ENCODE assay signal across 1 cellular context in genomic region chr1:151254217-151255213, GRCh38.
A peak's percentile ranks its signal among the peaks of the same experiment; 100 is the strongest.
TF ChIP-seq lines count a peak whose summit lies in the region.

Gene PSMD4, plus strand, starts transcription at chr1:151254734. Its CDS starts 49 bp downstream, at chr1:151254783.

TF ChIP-seq in K562, 482 proteins besides CTCF, POLR2A, EP300 and RAD21 (continued from another document and continues in another):
- TF ChIP-seq, protein P1, sequence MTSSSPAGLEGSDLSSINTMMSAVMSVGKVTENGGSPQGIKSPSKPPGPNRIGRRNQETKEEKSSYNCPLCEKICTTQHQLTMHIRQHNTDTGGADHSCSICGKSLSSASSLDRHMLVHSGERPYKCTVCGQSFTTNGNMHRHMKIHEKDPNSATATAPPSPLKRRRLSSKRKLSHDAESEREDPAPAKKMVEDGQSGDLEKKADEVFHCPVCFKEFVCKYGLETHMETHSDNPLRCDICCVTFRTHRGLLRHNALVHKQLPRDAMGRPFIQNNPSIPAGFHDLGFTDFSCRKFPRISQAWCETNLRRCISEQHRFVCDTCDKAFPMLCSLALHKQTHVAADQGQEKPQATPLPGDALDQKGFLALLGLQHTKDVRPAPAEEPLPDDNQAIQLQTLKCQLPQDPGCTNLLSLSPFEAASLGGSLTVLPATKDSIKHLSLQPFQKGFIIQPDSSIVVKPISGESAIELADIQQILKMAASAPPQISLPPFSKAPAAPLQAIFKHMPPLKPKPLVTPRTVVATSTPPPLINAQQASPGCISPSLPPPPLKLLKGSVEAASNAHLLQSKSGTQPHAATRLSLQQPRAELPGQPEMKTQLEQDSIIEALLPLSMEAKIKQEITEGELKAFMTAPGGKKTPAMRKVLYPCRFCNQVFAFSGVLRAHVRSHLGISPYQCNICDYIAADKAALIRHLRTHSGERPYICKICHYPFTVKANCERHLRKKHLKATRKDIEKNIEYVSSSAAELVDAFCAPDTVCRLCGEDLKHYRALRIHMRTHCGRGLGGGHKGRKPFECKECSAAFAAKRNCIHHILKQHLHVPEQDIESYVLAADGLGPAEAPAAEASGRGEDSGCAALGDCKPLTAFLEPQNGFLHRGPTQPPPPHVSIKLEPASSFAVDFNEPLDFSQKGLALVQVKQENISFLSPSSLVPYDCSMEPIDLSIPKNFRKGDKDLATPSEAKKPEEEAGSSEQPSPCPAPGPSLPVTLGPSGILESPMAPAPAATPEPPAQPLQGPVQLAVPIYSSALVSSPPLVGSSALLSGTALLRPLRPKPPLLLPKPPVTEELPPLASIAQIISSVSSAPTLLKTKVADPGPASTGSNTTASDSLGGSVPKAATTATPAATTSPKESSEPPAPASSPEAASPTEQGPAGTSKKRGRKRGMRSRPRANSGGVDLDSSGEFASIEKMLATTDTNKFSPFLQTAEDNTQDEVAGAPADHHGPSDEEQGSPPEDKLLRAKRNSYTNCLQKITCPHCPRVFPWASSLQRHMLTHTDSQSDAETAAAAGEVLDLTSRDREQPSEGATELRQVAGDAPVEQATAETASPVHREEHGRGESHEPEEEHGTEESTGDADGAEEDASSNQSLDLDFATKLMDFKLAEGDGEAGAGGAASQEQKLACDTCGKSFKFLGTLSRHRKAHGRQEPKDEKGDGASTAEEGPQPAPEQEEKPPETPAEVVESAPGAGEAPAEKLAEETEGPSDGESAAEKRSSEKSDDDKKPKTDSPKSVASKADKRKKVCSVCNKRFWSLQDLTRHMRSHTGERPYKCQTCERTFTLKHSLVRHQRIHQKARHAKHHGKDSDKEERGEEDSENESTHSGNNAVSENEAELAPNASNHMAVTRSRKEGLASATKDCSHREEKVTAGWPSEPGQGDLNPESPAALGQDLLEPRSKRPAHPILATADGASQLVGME (CRISPR knock-in tag; IDR thresholded peaks at IDR 0.05), result no peak
- no peak for TF ChIP-seq GTF3C2 (IDR thresholded peaks at IDR 0.05; ENCODE audit: borderline replicate concordance, extremely low read depth, insufficient read length)
- no peak for TF ChIP-seq HMGXB4 (CRISPR knock-in tag; IDR thresholded peaks at IDR 0.05)
- peak; percentile 78 for TF ChIP-seq CHD2 (IDR thresholded peaks at IDR 0.05; ENCODE audit: low read depth, low read length)
- TF ChIP-seq ELF2 (CRISPR knock-in tag; IDR thresholded peaks at IDR 0.05), result 0 out of 2 replicates have a peak, but pooled peaks have one; percentile 41
- TF ChIP-seq, protein P2, sequence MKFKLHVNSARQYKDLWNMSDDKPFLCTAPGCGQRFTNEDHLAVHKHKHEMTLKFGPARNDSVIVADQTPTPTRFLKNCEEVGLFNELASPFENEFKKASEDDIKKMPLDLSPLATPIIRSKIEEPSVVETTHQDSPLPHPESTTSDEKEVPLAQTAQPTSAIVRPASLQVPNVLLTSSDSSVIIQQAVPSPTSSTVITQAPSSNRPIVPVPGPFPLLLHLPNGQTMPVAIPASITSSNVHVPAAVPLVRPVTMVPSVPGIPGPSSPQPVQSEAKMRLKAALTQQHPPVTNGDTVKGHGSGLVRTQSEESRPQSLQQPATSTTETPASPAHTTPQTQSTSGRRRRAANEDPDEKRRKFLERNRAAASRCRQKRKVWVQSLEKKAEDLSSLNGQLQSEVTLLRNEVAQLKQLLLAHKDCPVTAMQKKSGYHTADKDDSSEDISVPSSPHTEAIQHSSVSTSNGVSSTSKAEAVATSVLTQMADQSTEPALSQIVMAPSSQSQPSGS (CRISPR knock-in tag; IDR thresholded peaks at IDR 0.05), result no peak
- no peak; the same call in 1 of the 2 replicates for TF ChIP-seq ETV5 (CRISPR knock-in tag; IDR thresholded peaks at IDR 0.05; ENCODE audit: low read depth)
- peak; percentile 81 for TF ChIP-seq ZNF143 (CRISPR knock-in tag; IDR thresholded peaks at IDR 0.05)
- TF ChIP-seq ZNF436 (CRISPR knock-in tag; IDR thresholded peaks at IDR 0.05), result no peak
- TF ChIP-seq ZC3H8 (IDR thresholded peaks at IDR 0.05), result peak; percentile 80; the same call in 1 of the 2 replicates
- TF ChIP-seq SMARCC2 (IDR thresholded peaks at IDR 0.05; ENCODE audit: low read depth), result peak; percentile 25; the same call in 1 of the 2 replicates
- peak; percentile 46; the same call in 1 of the 2 replicates for TF ChIP-seq RFX1 (IDR thresholded peaks at IDR 0.05)
- TF ChIP-seq ETS1 (conservative IDR thresholded peaks at IDR 0.05; ENCODE audit: control insufficient read depth, low read depth, low read length), result peak; percentile 56; the same call in 1 of the 2 replicates
- no peak; the same call in 1 of the 2 replicates for TF ChIP-seq SMARCA4 (IDR thresholded peaks at IDR 0.05)
- TF ChIP-seq, protein P3, sequence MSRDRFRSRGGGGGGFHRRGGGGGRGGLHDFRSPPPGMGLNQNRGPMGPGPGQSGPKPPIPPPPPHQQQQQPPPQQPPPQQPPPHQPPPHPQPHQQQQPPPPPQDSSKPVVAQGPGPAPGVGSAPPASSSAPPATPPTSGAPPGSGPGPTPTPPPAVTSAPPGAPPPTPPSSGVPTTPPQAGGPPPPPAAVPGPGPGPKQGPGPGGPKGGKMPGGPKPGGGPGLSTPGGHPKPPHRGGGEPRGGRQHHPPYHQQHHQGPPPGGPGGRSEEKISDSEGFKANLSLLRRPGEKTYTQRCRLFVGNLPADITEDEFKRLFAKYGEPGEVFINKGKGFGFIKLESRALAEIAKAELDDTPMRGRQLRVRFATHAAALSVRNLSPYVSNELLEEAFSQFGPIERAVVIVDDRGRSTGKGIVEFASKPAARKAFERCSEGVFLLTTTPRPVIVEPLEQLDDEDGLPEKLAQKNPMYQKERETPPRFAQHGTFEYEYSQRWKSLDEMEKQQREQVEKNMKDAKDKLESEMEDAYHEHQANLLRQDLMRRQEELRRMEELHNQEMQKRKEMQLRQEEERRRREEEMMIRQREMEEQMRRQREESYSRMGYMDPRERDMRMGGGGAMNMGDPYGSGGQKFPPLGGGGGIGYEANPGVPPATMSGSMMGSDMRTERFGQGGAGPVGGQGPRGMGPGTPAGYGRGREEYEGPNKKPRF (IDR thresholded peaks at IDR 0.05; ENCODE audit: low read depth, low read length), result no peak
- TF ChIP-seq NEUROD1 (IDR thresholded peaks at IDR 0.05; ENCODE audit: borderline replicate concordance, low read depth, low read length, partially characterized antibody), result peak; percentile 80
- TF ChIP-seq ZNF511 (CRISPR knock-in tag; IDR thresholded peaks at IDR 0.05), result peak; percentile 72; the same call in 1 of the 2 replicates
- no peak for TF ChIP-seq ZNF785 (CRISPR knock-in tag; IDR thresholded peaks at IDR 0.05)
- TF ChIP-seq WHSC1 (IDR thresholded peaks at IDR 0.05; ENCODE audit: low read length), result no peak
- 0 out of 2 replicates have a peak, but pooled peaks have one; percentile 14 for TF ChIP-seq EHMT2 (IDR thresholded peaks at IDR 0.05)
- no peak for TF ChIP-seq TEAD4 (IDR thresholded peaks at IDR 0.05; ENCODE audit: low read length)
- no peak for TF ChIP-seq TEAD4 (CRISPR knock-in tag; IDR thresholded peaks at IDR 0.05; ENCODE audit: borderline replicate concordance)
- TF ChIP-seq CSDE1 (IDR thresholded peaks at IDR 0.05), result no peak
- TF ChIP-seq TAF1 (IDR thresholded peaks at IDR 0.05; ENCODE audit: control insufficient read depth, extremely low read depth, insufficient read depth, low read length, severe bottlenecking), result peak; percentile 91
- TF ChIP-seq DEAF1 (CRISPR knock-in tag; IDR thresholded peaks at IDR 0.05), result no peak
- no peak for TF ChIP-seq SPI1 (IDR thresholded peaks at IDR 0.05; ENCODE audit: borderline replicate concordance, low read depth, low read length)
- no peak for TF ChIP-seq IRF2 (CRISPR knock-in tag; IDR thresholded peaks at IDR 0.05)
- no peak for TF ChIP-seq RNF219 (CRISPR knock-in tag; IDR thresholded peaks at IDR 0.05)
- TF ChIP-seq EZH2 (IDR thresholded peaks at IDR 0.05; ENCODE audit: borderline replicate concordance, low read depth, low read length), result no peak
- no peak for TF ChIP-seq ZC3H4 (CRISPR knock-in tag; IDR thresholded peaks at IDR 0.05; ENCODE audit: borderline replicate concordance)
- TF ChIP-seq NCOA4 (IDR thresholded peaks at IDR 0.05; ENCODE audit: partially characterized antibody), result no peak
- TF ChIP-seq RNF2 (IDR thresholded peaks at IDR 0.05), result peak; percentile 23; the same call in 1 of the 2 replicates
- no peak for TF ChIP-seq STAG1 (CRISPR knock-in tag; IDR thresholded peaks at IDR 0.05; ENCODE audit: borderline replicate concordance)
- no peak for TF ChIP-seq DNMT1 (IDR thresholded peaks at IDR 0.05)
- peak; percentile 34 to 88 (median 80) for TF ChIP-seq YY1 (IDR thresholded peaks at IDR 0.05; ENCODE audit: borderline replicate concordance in 1 of 3, control insufficient read depth in 1 of 3, extremely low read depth in 1 of 3, insufficient read depth in 3 of 3, insufficient read length in 1 of 3, insufficient replicate concordance in 2 of 3, low read depth in 1 of 3, low read length in 2 of 3)
- no peak for TF ChIP-seq ZFP30 (CRISPR knock-in tag; IDR thresholded peaks at IDR 0.05; ENCODE audit: borderline replicate concordance)
- TF ChIP-seq PRPF4 (IDR thresholded peaks at IDR 0.05; ENCODE audit: insufficient read depth, low read depth, low read length, poor library complexity, severe bottlenecking), result no peak
- TF ChIP-seq NCOR1 (IDR thresholded peaks at IDR 0.05), result no peak
- TF ChIP-seq ZNF76 (CRISPR knock-in tag; IDR thresholded peaks at IDR 0.05; ENCODE audit: borderline replicate concordance), result no peak
- no peak for TF ChIP-seq ZFP36 (IDR thresholded peaks at IDR 0.05; ENCODE audit: low read depth, low read length, partially characterized antibody)
- TF ChIP-seq CBX5 (IDR thresholded peaks at IDR 0.05; ENCODE audit: borderline replicate concordance, low read depth), result no peak
- no peak for TF ChIP-seq NFIX (CRISPR knock-in tag; IDR thresholded peaks at IDR 0.05; ENCODE audit: low read depth)
- TF ChIP-seq SRSF7 (optimal IDR thresholded peaks at IDR 0.05; ENCODE audit: low read depth, low read length), result no peak
